In the genomic region with DNA sequence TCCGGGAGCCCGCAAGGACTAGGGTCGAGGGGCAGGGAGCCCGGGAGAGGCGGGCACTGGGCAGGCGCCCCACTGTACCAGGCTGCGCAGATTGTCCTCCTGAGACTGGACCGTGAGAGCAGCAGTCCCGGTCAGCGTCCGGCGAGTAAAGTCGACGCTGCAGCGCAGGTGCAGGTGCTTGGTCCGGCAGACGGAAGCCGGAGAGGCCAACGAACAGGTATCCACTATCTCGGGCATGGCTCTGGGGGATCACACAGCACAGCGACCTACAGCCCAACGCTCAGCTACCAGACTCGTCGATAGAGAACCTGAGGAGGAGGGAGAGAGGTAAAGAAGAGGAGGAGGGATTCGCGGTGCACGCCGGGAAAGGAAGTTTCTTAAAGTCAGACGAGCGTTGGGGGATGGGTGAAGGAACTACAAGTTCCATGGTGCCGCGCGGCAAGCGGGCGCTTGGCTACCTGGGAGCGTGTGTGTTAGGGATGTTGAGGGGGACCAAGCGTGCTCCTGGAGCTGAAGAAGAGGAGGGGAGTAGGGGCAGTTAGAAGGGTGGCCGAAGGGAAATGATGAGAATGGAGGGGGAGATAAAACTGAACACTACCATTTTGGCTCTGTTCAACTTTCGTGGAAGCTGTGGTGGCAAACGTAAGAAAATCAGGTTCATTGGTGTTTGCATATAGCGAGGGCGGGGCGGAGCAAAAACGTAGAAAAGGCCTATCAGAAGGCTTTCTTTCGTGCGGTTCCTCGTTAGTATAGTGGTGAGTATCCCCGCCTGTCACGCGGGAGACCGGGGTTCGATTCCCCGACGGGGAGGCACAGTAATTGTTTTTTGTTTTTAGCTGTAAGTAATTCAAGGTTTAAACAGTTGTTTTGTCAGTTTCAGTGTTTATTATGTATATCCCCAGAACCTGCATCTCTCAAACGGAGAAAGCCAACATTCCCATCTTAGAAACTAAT, we compare ENCODE assay signal across 1 cellular context.
TF ChIP-seq lines count a peak whose summit lies in the region.

Gene LTA4H, minus strand, starts transcription at position 305 of the 954 bp plus-strand sequence. Its CDS starts 68 bp downstream, at position 237.

TF ChIP-seq in HepG2, 621 proteins besides CTCF, POLR2A, EP300 and RAD21 (continued from another document and continues in another):
- peak; percentile 37; the same call in 1 of the 2 replicates for TF ChIP-seq ZBTB10 (CRISPR knock-in tag; IDR thresholded peaks at IDR 0.05; ENCODE audit: borderline replicate concordance)
- 0 out of 2 replicates have a peak, but pooled peaks have one; percentile 41 for TF ChIP-seq ZNF232 (CRISPR knock-in tag; IDR thresholded peaks at IDR 0.05; ENCODE audit: borderline replicate concordance)
- TF ChIP-seq ZNF350 (CRISPR knock-in tag; IDR thresholded peaks at IDR 0.05; ENCODE audit: borderline replicate concordance, low read depth), result no peak
- peak; percentile 5 for TF ChIP-seq ZFP90 (CRISPR knock-in tag; IDR thresholded peaks at IDR 0.05; ENCODE audit: borderline replicate concordance)
- TF ChIP-seq ZMYM4 (CRISPR knock-in tag; IDR thresholded peaks at IDR 0.05), result peak; percentile 49
- peak; percentile 57; the same call in 1 of the 2 replicates for TF ChIP-seq KDM5B (CRISPR knock-in tag; IDR thresholded peaks at IDR 0.05; ENCODE audit: borderline replicate concordance)
- TF ChIP-seq ZNF709 (CRISPR knock-in tag; IDR thresholded peaks at IDR 0.05), result peak; percentile 69; the same call in 1 of the 2 replicates
- peak; percentile 56; the same call in 1 of the 2 replicates for TF ChIP-seq MEF2D (CRISPR knock-in tag; IDR thresholded peaks at IDR 0.05)
- TF ChIP-seq, protein P1, sequence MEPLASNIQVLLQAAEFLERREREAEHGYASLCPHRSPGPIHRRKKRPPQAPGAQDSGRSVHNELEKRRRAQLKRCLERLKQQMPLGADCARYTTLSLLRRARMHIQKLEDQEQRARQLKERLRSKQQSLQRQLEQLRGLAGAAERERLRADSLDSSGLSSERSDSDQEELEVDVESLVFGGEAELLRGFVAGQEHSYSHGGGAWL (CRISPR knock-in tag; IDR thresholded peaks at IDR 0.05), result peak; percentile 19; the same call in 1 of the 2 replicates
- TF ChIP-seq PITX1 (CRISPR knock-in tag; IDR thresholded peaks at IDR 0.05), result peak; percentile 61; the same call in 1 of the 2 replicates
- no peak for TF ChIP-seq NFE2L1 (CRISPR knock-in tag; IDR thresholded peaks at IDR 0.05; ENCODE audit: borderline replicate concordance)
- TF ChIP-seq TBL1XR1 (IDR thresholded peaks at IDR 0.05; ENCODE audit: borderline replicate concordance, low read length, partially characterized antibody), result peak; percentile 50
- peak; percentile 36 for TF ChIP-seq HNRNPK (IDR thresholded peaks at IDR 0.05; ENCODE audit: low read depth, low read length, poor library complexity, severe bottlenecking)
- TF ChIP-seq MTA3 (CRISPR knock-in tag; IDR thresholded peaks at IDR 0.05), result no peak
- TF ChIP-seq BRD4 (CRISPR knock-in tag; IDR thresholded peaks at IDR 0.05), result peak; percentile 70
- peak; percentile 75 for TF ChIP-seq ZNF878 (CRISPR knock-in tag; IDR thresholded peaks at IDR 0.05)
- TF ChIP-seq SUZ12 (IDR thresholded peaks at IDR 0.05; ENCODE audit: low read depth, low read length), result peak; percentile 89
- TF ChIP-seq, protein P2, sequence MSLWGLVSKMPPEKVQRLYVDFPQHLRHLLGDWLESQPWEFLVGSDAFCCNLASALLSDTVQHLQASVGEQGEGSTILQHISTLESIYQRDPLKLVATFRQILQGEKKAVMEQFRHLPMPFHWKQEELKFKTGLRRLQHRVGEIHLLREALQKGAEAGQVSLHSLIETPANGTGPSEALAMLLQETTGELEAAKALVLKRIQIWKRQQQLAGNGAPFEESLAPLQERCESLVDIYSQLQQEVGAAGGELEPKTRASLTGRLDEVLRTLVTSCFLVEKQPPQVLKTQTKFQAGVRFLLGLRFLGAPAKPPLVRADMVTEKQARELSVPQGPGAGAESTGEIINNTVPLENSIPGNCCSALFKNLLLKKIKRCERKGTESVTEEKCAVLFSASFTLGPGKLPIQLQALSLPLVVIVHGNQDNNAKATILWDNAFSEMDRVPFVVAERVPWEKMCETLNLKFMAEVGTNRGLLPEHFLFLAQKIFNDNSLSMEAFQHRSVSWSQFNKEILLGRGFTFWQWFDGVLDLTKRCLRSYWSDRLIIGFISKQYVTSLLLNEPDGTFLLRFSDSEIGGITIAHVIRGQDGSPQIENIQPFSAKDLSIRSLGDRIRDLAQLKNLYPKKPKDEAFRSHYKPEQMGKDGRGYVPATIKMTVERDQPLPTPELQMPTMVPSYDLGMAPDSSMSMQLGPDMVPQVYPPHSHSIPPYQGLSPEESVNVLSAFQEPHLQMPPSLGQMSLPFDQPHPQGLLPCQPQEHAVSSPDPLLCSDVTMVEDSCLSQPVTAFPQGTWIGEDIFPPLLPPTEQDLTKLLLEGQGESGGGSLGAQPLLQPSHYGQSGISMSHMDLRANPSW (CRISPR knock-in tag; IDR thresholded peaks at IDR 0.05; ENCODE audit: borderline replicate concordance), result peak; percentile 54; the same call in 1 of the 2 replicates
- TF ChIP-seq ZNF788 (CRISPR knock-in tag; IDR thresholded peaks at IDR 0.05; ENCODE audit: borderline replicate concordance), result peak; percentile 34; the same call in 1 of the 2 replicates
- 0 out of 2 replicates have a peak, but pooled peaks have one; percentile 37 for TF ChIP-seq TARDBP (CRISPR knock-in tag; IDR thresholded peaks at IDR 0.05)
- TF ChIP-seq, protein P3, sequence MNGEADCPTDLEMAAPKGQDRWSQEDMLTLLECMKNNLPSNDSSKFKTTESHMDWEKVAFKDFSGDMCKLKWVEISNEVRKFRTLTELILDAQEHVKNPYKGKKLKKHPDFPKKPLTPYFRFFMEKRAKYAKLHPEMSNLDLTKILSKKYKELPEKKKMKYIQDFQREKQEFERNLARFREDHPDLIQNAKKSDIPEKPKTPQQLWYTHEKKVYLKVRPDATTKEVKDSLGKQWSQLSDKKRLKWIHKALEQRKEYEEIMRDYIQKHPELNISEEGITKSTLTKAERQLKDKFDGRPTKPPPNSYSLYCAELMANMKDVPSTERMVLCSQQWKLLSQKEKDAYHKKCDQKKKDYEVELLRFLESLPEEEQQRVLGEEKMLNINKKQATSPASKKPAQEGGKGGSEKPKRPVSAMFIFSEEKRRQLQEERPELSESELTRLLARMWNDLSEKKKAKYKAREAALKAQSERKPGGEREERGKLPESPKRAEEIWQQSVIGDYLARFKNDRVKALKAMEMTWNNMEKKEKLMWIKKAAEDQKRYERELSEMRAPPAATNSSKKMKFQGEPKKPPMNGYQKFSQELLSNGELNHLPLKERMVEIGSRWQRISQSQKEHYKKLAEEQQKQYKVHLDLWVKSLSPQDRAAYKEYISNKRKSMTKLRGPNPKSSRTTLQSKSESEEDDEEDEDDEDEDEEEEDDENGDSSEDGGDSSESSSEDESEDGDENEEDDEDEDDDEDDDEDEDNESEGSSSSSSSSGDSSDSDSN (CRISPR knock-in tag; IDR thresholded peaks at IDR 0.05), result peak; percentile 90
- no peak for TF ChIP-seq TP53 (CRISPR knock-in tag; conservative IDR thresholded peaks at IDR 0.05)
- TF ChIP-seq SRSF1 (optimal IDR thresholded peaks at IDR 0.05; ENCODE audit: low read depth, low read length), result no peak
- TF ChIP-seq ELF3 (CRISPR knock-in tag; IDR thresholded peaks at IDR 0.05), result peak; percentile 50
- TF ChIP-seq TFDP2 (CRISPR knock-in tag; IDR thresholded peaks at IDR 0.05), result peak; percentile 11; the same call in 1 of the 2 replicates
- TF ChIP-seq PCBP2 (optimal IDR thresholded peaks at IDR 0.05; ENCODE audit: low read depth, low read length, poor library complexity, severe bottlenecking), result no peak
- TF ChIP-seq ZNF558 (CRISPR knock-in tag; IDR thresholded peaks at IDR 0.05; ENCODE audit: borderline replicate concordance), result peak; percentile 60; the same call in 1 of the 2 replicates
- TF ChIP-seq DMAP1 (CRISPR knock-in tag; IDR thresholded peaks at IDR 0.05), result peak; percentile 54
- TF ChIP-seq ZNF557 (CRISPR knock-in tag; IDR thresholded peaks at IDR 0.05), result no peak
- TF ChIP-seq POLR2G (IDR thresholded peaks at IDR 0.05; ENCODE audit: low read depth, low read length), result peak; percentile 90
- peak; percentile 53; the same call in 1 of the 2 replicates for TF ChIP-seq RXRA (CRISPR knock-in tag; IDR thresholded peaks at IDR 0.05)
- peak; percentile 39 for TF ChIP-seq RXRB (CRISPR knock-in tag; IDR thresholded peaks at IDR 0.05; ENCODE audit: borderline replicate concordance)
- peak; percentile 47 for TF ChIP-seq MIXL1 (CRISPR knock-in tag; IDR thresholded peaks at IDR 0.05)
- TF ChIP-seq, protein P4, sequence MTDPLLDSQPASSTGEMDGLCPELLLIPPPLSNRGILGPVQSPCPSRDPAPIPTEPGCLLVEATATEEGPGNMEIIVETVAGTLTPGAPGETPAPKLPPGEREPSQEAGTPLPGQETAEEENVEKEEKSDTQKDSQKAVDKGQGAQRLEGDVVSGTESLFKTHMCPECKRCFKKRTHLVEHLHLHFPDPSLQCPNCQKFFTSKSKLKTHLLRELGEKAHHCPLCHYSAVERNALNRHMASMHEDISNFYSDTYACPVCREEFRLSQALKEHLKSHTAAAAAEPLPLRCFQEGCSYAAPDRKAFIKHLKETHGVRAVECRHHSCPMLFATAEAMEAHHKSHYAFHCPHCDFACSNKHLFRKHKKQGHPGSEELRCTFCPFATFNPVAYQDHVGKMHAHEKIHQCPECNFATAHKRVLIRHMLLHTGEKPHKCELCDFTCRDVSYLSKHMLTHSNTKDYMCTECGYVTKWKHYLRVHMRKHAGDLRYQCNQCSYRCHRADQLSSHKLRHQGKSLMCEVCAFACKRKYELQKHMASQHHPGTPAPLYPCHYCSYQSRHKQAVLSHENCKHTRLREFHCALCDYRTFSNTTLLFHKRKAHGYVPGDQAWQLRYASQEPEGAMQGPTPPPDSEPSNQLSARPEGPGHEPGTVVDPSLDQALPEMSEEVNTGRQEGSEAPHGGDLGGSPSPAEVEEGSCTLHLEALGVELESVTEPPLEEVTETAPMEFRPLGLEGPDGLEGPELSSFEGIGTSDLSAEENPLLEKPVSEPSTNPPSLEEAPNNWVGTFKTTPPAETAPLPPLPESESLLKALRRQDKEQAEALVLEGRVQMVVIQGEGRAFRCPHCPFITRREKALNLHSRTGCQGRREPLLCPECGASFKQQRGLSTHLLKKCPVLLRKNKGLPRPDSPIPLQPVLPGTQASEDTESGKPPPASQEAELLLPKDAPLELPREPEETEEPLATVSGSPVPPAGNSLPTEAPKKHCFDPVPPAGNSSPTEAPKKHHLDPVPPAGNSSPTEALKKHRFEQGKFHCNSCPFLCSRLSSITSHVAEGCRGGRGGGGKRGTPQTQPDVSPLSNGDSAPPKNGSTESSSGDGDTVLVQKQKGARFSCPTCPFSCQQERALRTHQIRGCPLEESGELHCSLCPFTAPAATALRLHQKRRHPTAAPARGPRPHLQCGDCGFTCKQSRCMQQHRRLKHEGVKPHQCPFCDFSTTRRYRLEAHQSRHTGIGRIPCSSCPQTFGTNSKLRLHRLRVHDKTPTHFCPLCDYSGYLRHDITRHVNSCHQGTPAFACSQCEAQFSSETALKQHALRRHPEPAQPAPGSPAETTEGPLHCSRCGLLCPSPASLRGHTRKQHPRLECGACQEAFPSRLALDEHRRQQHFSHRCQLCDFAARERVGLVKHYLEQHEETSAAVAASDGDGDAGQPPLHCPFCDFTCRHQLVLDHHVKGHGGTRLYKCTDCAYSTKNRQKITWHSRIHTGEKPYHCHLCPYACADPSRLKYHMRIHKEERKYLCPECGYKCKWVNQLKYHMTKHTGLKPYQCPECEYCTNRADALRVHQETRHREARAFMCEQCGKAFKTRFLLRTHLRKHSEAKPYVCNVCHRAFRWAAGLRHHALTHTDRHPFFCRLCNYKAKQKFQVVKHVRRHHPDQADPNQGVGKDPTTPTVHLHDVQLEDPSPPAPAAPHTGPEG (CRISPR knock-in tag; IDR thresholded peaks at IDR 0.05), result 0 out of 2 replicates have a peak, but pooled peaks have one; percentile 41
- TF ChIP-seq ZNF230 (CRISPR knock-in tag; IDR thresholded peaks at IDR 0.05), result no peak
- peak; percentile 84 for TF ChIP-seq ERF (CRISPR knock-in tag; IDR thresholded peaks at IDR 0.05)
- no peak for TF ChIP-seq ZNF20 (CRISPR knock-in tag; IDR thresholded peaks at IDR 0.05)
- peak; percentile 55 for TF ChIP-seq PHF5A (CRISPR knock-in tag; IDR thresholded peaks at IDR 0.05; ENCODE audit: low read depth, unreplicated experiment)
- TF ChIP-seq ARNT2 (CRISPR knock-in tag; IDR thresholded peaks at IDR 0.05; ENCODE audit: low read depth), result 0 out of 2 replicates have a peak, but pooled peaks have one; percentile 54
- peak; percentile 79; the same call in 1 of the 2 replicates for TF ChIP-seq ZNF780A (CRISPR knock-in tag; IDR thresholded peaks at IDR 0.05)
- peak; percentile 24; the same call in 1 of the 2 replicates for TF ChIP-seq ZNF772 (CRISPR knock-in tag; IDR thresholded peaks at IDR 0.05)
- no peak for TF ChIP-seq FOSL1 (CRISPR knock-in tag; IDR thresholded peaks at IDR 0.05; ENCODE audit: borderline replicate concordance)
